Comparison of ENCODE assay signal across 29 cellular contexts in genomic region chr6:134047124-134047523, GRCh38. TPM values are rescaled to one million over a fixed set of nuclear protein-coding genes. Genes with fewer than 3 reads are reported as not detected.
"Had no signal": no experiment of that assay in that cellular context is flagged by ENCODE, and none has a peak within 500 bp of the region (broad histone marks: within the 10 kb centered on the region; RNA-seq: fewer than 3 reads in every experiment).

No MANE protein-coding gene starts in this region.

- H3K36me3 Mint-ChIP-seq: activated naive CD8-positive, alpha-beta T cell treated with anti-CD3 and anti-CD28 coated beads, Interleukin-2, amount 10 ng/mL, durations not matched to agents 7 days and 5 days; T-cell had no signal

- DNase-seq: activated B cell treated with CpG ODN at 0.5 μM for 24 hours; activated CD4-positive, alpha-beta memory T cell treated with anti-CD3 and anti-CD28 coated beads for 36 hours; activated CD4-positive, alpha-beta T cell treated with anti-CD3 and anti-CD28 coated beads, Interleukin-2, amount 10 ng/mL, durations not matched to agents 7 days and 5 days; activated gamma-delta T cell treated with Interleukin-2 at 50 U/mL for 16 hours; activated naive CD4-positive, alpha-beta T cell treated with anti-CD3 and anti-CD28 coated beads, Interleukin-2, amount 50 U/mL, for 16 hours; activated naive CD8-positive, alpha-beta T cell treated with anti-CD3 and anti-CD28 coated beads, Interleukin-2, amount 10 ng/mL, durations not matched to agents 7 days and 5 days; activated T-cell treated with anti-CD3 and anti-CD28 coated beads, Interleukin-2, amount 50 U/mL, for 72 hours; adrenal gland; body of pancreas; central memory CD4-positive, alpha-beta T cell; KG1; NCI-H1092; NCI-H1417; NCI-H1694; NCI-H2029; NCI-H2107; NCI-H2171 treated with DMSO at 0.1 percent for 48 hours; NCI-H226; NCI-H510A treated with DMSO at 0.1 percent for 48 hours; NCI-H69; NK-92 treated with Interleukin-12 subunit alpha and Interleukin-12 subunit beta, amount 100 ng/mL, for 24 hours; T-cell; T-helper 2 cell; T1000 had no signal

- H3K4me1 ChIP-seq: adrenal gland, body of pancreas had no signal

- ATAC-seq: activated T-cell treated with anti-CD3 and anti-CD28 coated beads, Interleukin-2, amount 50 U/mL, for 72 hours; body of pancreas; T-cell had no signal

- H3K27ac Mint-ChIP-seq: activated B cell treated with CpG ODN at 0.5 μM for 24 hours; activated CD4-positive, alpha-beta memory T cell treated with anti-CD3 and anti-CD28 coated beads for 36 hours; activated CD4-positive, alpha-beta T cell treated with anti-CD3 and anti-CD28 coated beads, Interleukin-2, amount 10 ng/mL, durations not matched to agents 7 days and 5 days; activated naive CD8-positive, alpha-beta T cell treated with anti-CD3 and anti-CD28 coated beads, Interleukin-2, amount 10 ng/mL, durations not matched to agents 7 days and 5 days; activated T-cell treated with anti-CD3 and anti-CD28 coated beads, Interleukin-2, amount 50 U/mL, for 72 hours; activated T-helper 2 cell treated with anti-CD3 and anti-CD28 coated beads, Interferon-gamma antibody, Interleukin-2, Interleukin-4, amounts not matched to agents 10 μg/mL and 5 μg/mL and 100 μg/mL, durations not matched to agents 14 hours and 24 hours and 36 hours; IgD-negative memory B cell; T-cell had no signal

- H3K9me3 ChIP-seq: adrenal gland, body of pancreas had no signal

- H3K4me3 ChIP-seq: adrenal gland, body of pancreas, SK-N-MC had no signal

- H3K36me3 ChIP-seq: adrenal gland had no signal

- H3K9me3 Mint-ChIP-seq: activated B cell treated with CpG ODN at 0.5 μM for 24 hours; activated T-cell treated with anti-CD3 and anti-CD28 coated beads, Interleukin-2, amount 50 U/mL, for 72 hours; T-cell had no signal

- H3K27ac ChIP-seq: adrenal gland, body of pancreas, SK-N-MC had no signal

- H3K4me3 Mint-ChIP-seq: activated B cell treated with CpG ODN at 0.5 μM for 24 hours; activated CD4-positive, alpha-beta memory T cell treated with anti-CD3 and anti-CD28 coated beads for 36 hours; activated CD4-positive, alpha-beta T cell treated with anti-CD3 and anti-CD28 coated beads, Interleukin-2, amount 10 ng/mL, durations not matched to agents 7 days and 5 days; activated naive CD8-positive, alpha-beta T cell treated with anti-CD3 and anti-CD28 coated beads, Interleukin-2, amount 10 ng/mL, durations not matched to agents 7 days and 5 days; activated T-cell treated with anti-CD3 and anti-CD28 coated beads, Interleukin-2, amount 50 U/mL, for 72 hours; IgD-negative memory B cell; T-cell had no signal

- H3K27me3 ChIP-seq: adrenal gland, body of pancreas had no signal

RNA-seq across cellular contexts. Expression of gene SLC2A12, which starts 5.3 kb away (rescaled TPM):
- total RNA-seq: activated B cell treated with CpG ODN at 0.5 μM for 24 hours; activated CD8-positive, alpha-beta memory T cell treated with anti-CD3 and anti-CD28 coated beads for 36 hours; activated T-helper 2 cell treated with anti-CD3 and anti-CD28 coated beads, Interferon-gamma antibody, Interleukin-2, Interleukin-4, amounts not matched to agents 10 μg/mL and 5 μg/mL and 100 μg/mL, durations not matched to agents 14 hours and 24 hours and 36 hours; MCF 10A had no signal
